In genomic region chr19:1611353-1611752, GRCh38 we compare ENCODE assay signal across 1 cellular context.
TF ChIP-seq lines count a peak whose summit lies in the region.

No MANE protein-coding gene starts in this region.

TF ChIP-seq in HepG2, 621 proteins besides CTCF, POLR2A, EP300 and RAD21:
- TF ChIP-seq ZNF160 (CRISPR knock-in tag; IDR thresholded peaks at IDR 0.05), result no peak
- no peak for TF ChIP-seq ZFYVE20 (CRISPR knock-in tag; IDR thresholded peaks at IDR 0.05; ENCODE audit: borderline replicate concordance, low read depth)
- no peak for TF ChIP-seq KDM6A (CRISPR knock-in tag; IDR thresholded peaks at IDR 0.05; ENCODE audit: low read depth)
- TF ChIP-seq, protein P1, sequence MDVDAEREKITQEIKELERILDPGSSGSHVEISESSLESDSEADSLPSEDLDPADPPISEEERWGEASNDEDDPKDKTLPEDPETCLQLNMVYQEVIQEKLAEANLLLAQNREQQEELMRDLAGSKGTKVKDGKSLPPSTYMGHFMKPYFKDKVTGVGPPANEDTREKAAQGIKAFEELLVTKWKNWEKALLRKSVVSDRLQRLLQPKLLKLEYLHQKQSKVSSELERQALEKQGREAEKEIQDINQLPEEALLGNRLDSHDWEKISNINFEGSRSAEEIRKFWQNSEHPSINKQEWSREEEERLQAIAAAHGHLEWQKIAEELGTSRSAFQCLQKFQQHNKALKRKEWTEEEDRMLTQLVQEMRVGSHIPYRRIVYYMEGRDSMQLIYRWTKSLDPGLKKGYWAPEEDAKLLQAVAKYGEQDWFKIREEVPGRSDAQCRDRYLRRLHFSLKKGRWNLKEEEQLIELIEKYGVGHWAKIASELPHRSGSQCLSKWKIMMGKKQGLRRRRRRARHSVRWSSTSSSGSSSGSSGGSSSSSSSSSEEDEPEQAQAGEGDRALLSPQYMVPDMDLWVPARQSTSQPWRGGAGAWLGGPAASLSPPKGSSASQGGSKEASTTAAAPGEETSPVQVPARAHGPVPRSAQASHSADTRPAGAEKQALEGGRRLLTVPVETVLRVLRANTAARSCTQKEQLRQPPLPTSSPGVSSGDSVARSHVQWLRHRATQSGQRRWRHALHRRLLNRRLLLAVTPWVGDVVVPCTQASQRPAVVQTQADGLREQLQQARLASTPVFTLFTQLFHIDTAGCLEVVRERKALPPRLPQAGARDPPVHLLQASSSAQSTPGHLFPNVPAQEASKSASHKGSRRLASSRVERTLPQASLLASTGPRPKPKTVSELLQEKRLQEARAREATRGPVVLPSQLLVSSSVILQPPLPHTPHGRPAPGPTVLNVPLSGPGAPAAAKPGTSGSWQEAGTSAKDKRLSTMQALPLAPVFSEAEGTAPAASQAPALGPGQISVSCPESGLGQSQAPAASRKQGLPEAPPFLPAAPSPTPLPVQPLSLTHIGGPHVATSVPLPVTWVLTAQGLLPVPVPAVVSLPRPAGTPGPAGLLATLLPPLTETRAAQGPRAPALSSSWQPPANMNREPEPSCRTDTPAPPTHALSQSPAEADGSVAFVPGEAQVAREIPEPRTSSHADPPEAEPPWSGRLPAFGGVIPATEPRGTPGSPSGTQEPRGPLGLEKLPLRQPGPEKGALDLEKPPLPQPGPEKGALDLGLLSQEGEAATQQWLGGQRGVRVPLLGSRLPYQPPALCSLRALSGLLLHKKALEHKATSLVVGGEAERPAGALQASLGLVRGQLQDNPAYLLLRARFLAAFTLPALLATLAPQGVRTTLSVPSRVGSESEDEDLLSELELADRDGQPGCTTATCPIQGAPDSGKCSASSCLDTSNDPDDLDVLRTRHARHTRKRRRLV (CRISPR knock-in tag; IDR thresholded peaks at IDR 0.05), result no peak
- TF ChIP-seq NFIB (CRISPR knock-in tag; IDR thresholded peaks at IDR 0.05; ENCODE audit: borderline replicate concordance), result no peak
- no peak for TF ChIP-seq ETV5 (CRISPR knock-in tag; IDR thresholded peaks at IDR 0.05; ENCODE audit: borderline replicate concordance)
- TF ChIP-seq ZMYM4 (CRISPR knock-in tag; IDR thresholded peaks at IDR 0.05), result no peak
- TF ChIP-seq ZBTB39 (CRISPR knock-in tag; IDR thresholded peaks at IDR 0.05), result no peak
- TF ChIP-seq ZNF33A (CRISPR knock-in tag; IDR thresholded peaks at IDR 0.05; ENCODE audit: borderline replicate concordance), result no peak
- TF ChIP-seq, protein P2, sequence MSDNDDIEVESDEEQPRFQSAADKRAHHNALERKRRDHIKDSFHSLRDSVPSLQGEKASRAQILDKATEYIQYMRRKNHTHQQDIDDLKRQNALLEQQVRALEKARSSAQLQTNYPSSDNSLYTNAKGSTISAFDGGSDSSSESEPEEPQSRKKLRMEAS (IDR thresholded peaks at IDR 0.05), result no peak
- no peak for TF ChIP-seq HCFC1 (IDR thresholded peaks at IDR 0.05; ENCODE audit: low read depth, low read length)
- TF ChIP-seq SNRNP70 (IDR thresholded peaks at IDR 0.05; ENCODE audit: low read depth, low read length), result no peak
- no peak for TF ChIP-seq ZSCAN29 (CRISPR knock-in tag; conservative IDR thresholded peaks at IDR 0.05)
- no peak for TF ChIP-seq RFX1 (IDR thresholded peaks at IDR 0.05)
